Comparison of ENCODE assay signal across 9 cellular contexts in the genomic region with DNA sequence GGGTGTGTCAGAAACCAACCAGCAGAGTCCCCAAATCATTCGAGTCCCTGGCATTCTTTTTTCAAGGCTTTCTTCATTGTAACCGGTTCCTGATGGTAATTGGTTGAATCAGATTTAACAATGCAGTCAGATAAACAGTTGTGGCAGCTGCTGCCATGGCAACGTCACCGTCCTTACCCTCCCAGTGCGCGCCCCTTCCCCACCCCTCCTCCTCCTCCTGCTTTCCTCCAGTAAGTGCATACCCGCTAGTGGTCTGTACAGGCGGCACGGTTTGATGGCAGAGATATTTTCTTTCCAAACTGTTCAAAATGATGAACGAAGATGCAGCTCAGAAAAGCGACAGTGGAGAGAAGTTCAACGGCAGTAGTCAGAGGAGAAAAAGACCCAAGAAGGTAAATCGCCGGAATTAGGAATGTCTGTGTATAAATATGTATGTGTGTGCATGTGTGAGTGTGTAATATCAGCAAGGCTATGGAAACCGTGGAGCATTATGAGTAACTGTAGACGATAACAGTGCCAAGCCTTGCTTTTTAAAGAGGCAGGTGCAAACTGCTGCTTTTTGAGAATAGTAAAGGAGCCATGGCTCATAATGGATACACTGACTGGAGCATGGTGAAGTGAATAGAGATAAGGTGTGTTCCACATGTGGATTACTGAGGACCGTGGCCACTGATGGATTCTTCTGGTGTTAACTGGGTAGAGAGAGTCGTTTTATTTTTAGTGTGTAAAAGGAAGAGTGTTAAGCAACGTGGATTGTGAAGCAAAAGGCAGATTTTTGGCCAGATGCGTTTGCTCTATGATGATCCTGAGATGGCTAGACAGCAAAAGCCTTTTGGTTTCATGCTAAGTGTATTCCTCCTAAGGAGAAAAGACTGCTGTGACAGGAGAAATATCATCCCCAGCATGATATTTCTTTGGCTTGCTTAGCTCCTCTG. TPM values are rescaled to one million over a fixed set of nuclear protein-coding genes. Genes with fewer than 3 reads are reported as not detected.
DNase-seq lines count a peak whose midpoint lies in the region; ATAC-seq and TF ChIP-seq lines count a peak whose summit lies in the region.
"Had no signal": no experiment of that assay in that cellular context is flagged by ENCODE, and none has a peak within 500 bp of the region (broad histone marks: within the 10 kb centered on the region; RNA-seq: fewer than 3 reads in every experiment).

Gene ANK2, plus strand, starts transcription at position 233 of the 935 bp plus-strand sequence. Its CDS starts 76 bp downstream, at position 309.

- H2AK5ac ChIP-seq in neuronal stem cell (ENCODE audit: low read depth, low read length), result no peak within 1 kb of the TSS

- H3K9ac ChIP-seq in neuronal stem cell (ENCODE audit: low read depth, low read length, poor library complexity), result no peak within 1 kb of the TSS

- H2BK5ac ChIP-seq in neuronal stem cell (ENCODE audit: low read length), result no peak within 1 kb of the TSS

- no peaks in the 10 kb centered on the region for H3K9me3 Mint-ChIP-seq in activated naive CD4-positive, alpha-beta T cell treated with anti-CD3 and anti-CD28 coated beads, Interleukin-2, amount 50 U/mL, for 72 hours

- H3K18ac ChIP-seq in neuronal stem cell (ENCODE audit: low read length), result no peak within 1 kb of the TSS

- H3K14ac ChIP-seq in neuronal stem cell (ENCODE audit: low read length), result no peak within 1 kb of the TSS

- H3K4me3 ChIP-seq in fibroblast of the aortic adventitia (ENCODE audit: low read depth, low read length) (no peak within 1 kb of the TSS), neuronal stem cell (ENCODE audit: low read length in 2 of 2) (peak within 1 kb of the TSS; percentile 36 to 72)

- no peak for ATAC-seq in activated naive CD4-positive, alpha-beta T cell treated with anti-CD3 and anti-CD28 coated beads, Interleukin-2, amount 50 U/mL, for 72 hours
- no peak for ATAC-seq in HG03196 (IDR thresholded peaks at IDR 0.05; ENCODE audit: unreplicated experiment)

- peak within 1 kb of the TSS; percentile 51 for H2AFZ ChIP-seq in neuronal stem cell (ENCODE audit: low read length)

- H4K91ac ChIP-seq in neuronal stem cell (ENCODE audit: low read depth, low read length, poor library complexity), result no peak within 1 kb of the TSS

- no peaks in the 10 kb centered on the region for H3K36me3 ChIP-seq in neuronal stem cell (replicated peaks in 1 of 2; ENCODE audit: control insufficient read depth in 2 of 2, insufficient read depth in 2 of 2, low read length in 2 of 2)

- H3K27me3 ChIP-seq in neuronal stem cell (ENCODE audit: control insufficient read depth in 3 of 3, insufficient read depth in 3 of 3, low read depth in 1 of 3, low read length in 3 of 3), result no peaks in the 10 kb centered on the region

- H2BK15ac ChIP-seq in neuronal stem cell (ENCODE audit: low read length), result no peak within 1 kb of the TSS

- H4K8ac ChIP-seq in neuronal stem cell (ENCODE audit: low read depth, low read length), result no peak within 1 kb of the TSS

- H3K27ac Mint-ChIP-seq in activated naive CD4-positive, alpha-beta T cell treated with anti-CD3 and anti-CD28 coated beads, Interleukin-2, amount 50 U/mL, for 72 hours, result no peak within 1 kb of the TSS

- H2BK120ac ChIP-seq in neuronal stem cell (ENCODE audit: low read depth, low read length), result no peak within 1 kb of the TSS

- no peaks in the 10 kb centered on the region for H3K79me1 ChIP-seq in neuronal stem cell (ENCODE audit: low read depth, low read length)

- peak within 1 kb of the TSS; percentile 53 for H3K4me2 ChIP-seq in neuronal stem cell (ENCODE audit: insufficient read depth, low read length, poor library complexity, severe bottlenecking)

- H2BK12ac ChIP-seq in neuronal stem cell (ENCODE audit: low read length), result no peak within 1 kb of the TSS

- H3K4ac ChIP-seq in neuronal stem cell (ENCODE audit: low read length), result no peak within 1 kb of the TSS

- H3K23ac ChIP-seq in neuronal stem cell (ENCODE audit: low read depth, low read length, poor library complexity), result no peak within 1 kb of the TSS

- WGBS in neuronal stem cell (ENCODE audit: extremely low coverage in 2 of 2, insufficient read length in 2 of 2, insufficient replicate concordance in 1 of 2), 2 donors, result 100% methylated on average over 2 of the region's 20 CpGs; no CpG with 5 or more reads in 1 of the 2 donors

- H3K36me3 Mint-ChIP-seq in activated naive CD4-positive, alpha-beta T cell treated with anti-CD3 and anti-CD28 coated beads, Interleukin-2, amount 50 U/mL, for 72 hours, result no peaks in the 10 kb centered on the region

- no peak within 1 kb of the TSS for H3K27ac ChIP-seq in neuronal stem cell (replicated peaks; ENCODE audit: low read length)
- H3K27ac ChIP-seq: HL-60 had no signal

- peaks cover 5 to 9% of the 10 kb centered on the region in 2 donors for H3K4me1 ChIP-seq in neuronal stem cell (ENCODE audit: control insufficient read depth in 2 of 2, insufficient read depth in 1 of 2, low read depth in 1 of 2, low read length in 2 of 2)

- DNase-seq in DMS153 treated with DMSO at 0.1 percent for 48 hours (lab: John Stamatoyannopoulos, UW; ENCODE audit: unreplicated experiment) (peak; percentile 62), NCI-H460 (ENCODE audit: extremely low read depth, low read depth) (no peak), fibroblast of the aortic adventitia (ENCODE audit: low read depth) (peak; percentile 24), neuronal stem cell (ENCODE audit: low spot score) (peak; percentile 85), epidermal melanocyte (ENCODE audit: insufficient read length, low spot score) (no peak)
- DNase-seq in stimulated activated naive CD4-positive, alpha-beta T cell treated with Interleukin-2 at 50 U/mL for 16 hours (lab: John Stamatoyannopoulos, UW), result no peak
- DNase-seq in activated naive CD4-positive, alpha-beta T cell treated with anti-CD3 and anti-CD28 coated beads, Interleukin-2, amount 50 U/mL, for 72 hours (ENCODE audit: low spot score in 2 of 2), result no peak

- no peak for TF ChIP-seq CTCF in fibroblast of the aortic adventitia (IDR thresholded peaks at IDR 0.05; ENCODE audit: insufficient read depth, low read length)

- no peaks in the 10 kb centered on the region for H3K9me3 ChIP-seq in neuronal stem cell (replicated peaks in 1 of 2; ENCODE audit: control insufficient read depth in 2 of 2, insufficient read depth in 1 of 2, low read depth in 1 of 2, low read length in 2 of 2)

RNA-seq across cellular contexts. Expression of gene ANK2, which starts in this region (rescaled TPM):
- total RNA-seq in NCI-H460 (2014; rRNA removed; shearing (Covaris generic)), result 22.5 and 24.0 TPM in 2 replicates
- polyA plus RNA-seq in NCI-H460 (2014; cell fraction: nucleus; rRNA removed), result 6.8 and 17.4 TPM in 2 replicates
- total RNA-seq in fibroblast of the aortic adventitia (ENCODE audit: low replicate concordance), result 190 and 200 TPM in 2 replicates
- polyA plus RNA-seq in neuronal stem cell (2013, experiment 1 of 2), result 11.4 TPM
- 11.6 TPM for polyA plus RNA-seq in neuronal stem cell (2013, experiment 2 of 2)
- 1 to 10 TPM; 1.0 to 5.4 TPM for total RNA-seq in activated naive CD4-positive, alpha-beta T cell treated with anti-CD3 and anti-CD28 coated beads, Interleukin-2, amount 50 U/mL, for 72 hours

Comparison
In these comparisons a context has a peak if more than half of its experiments do, and no peak if none do; other contexts are left out.
1. DNase-seq: peak in DMS153 treated with DMSO at 0.1 percent for 48 hours (single experiment), fibroblast of the aortic adventitia (single experiment) and neuronal stem cell (single experiment); none in NCI-H460 (single experiment), stimulated activated naive CD4-positive, alpha-beta T cell treated with Interleukin-2 at 50 U/mL for 16 hours (single experiment), activated naive CD4-positive, alpha-beta T cell treated with anti-CD3 and anti-CD28 coated beads, Interleukin-2, amount 50 U/mL, for 72 hours (0 of 2) and epidermal melanocyte (single experiment).